In genomic region chr10:43407576-43408330, GRCh38 we compare ENCODE assay signal across 8 cellular contexts. TPM values are rescaled to one million over a fixed set of nuclear protein-coding genes. Genes with fewer than 3 reads are reported as not detected.
DNase-seq lines count a peak whose midpoint lies in the region; ATAC-seq and TF ChIP-seq lines count a peak whose summit lies in the region.

No MANE protein-coding gene starts in this region.

- peak overlapping the region; percentile 88 for H3K4me2 ChIP-seq in IMR-90 (ENCODE audit: low read depth, low read length)

- H4K20me1 ChIP-seq in IMR-90 (ENCODE audit: insufficient read depth, low read length), result peaks cover 57% of the 10 kb centered on the region

- dilution Hi-C loops in IMR-90 (cut with HindIII; ENCODE audit: low sequenced_read_pairs, unreplicated experiment), result no loop called here

- peak; percentile 46 for ATAC-seq in GM21529 (IDR thresholded peaks at IDR 0.05; ENCODE audit: unreplicated experiment)
- peak; percentile 36 for ATAC-seq in IMR-90 (ENCODE audit: low read depth)
- peak; percentile 47 for ATAC-seq in RWPE2 (ENCODE audit: low read depth)

- H2BK20ac ChIP-seq in IMR-90 (ENCODE audit: low read depth, low read length), result no peak overlapping the region

- DNase-seq in Daoy (ENCODE audit: low read depth), result peak; percentile 91
- DNase-seq in IMR-90, result peak; percentile 89
- DNase-seq in RWPE2 (ENCODE audit: low spot score), result peak; percentile 86
- DNase-seq in activated gamma-delta T cell (lab: John Stamatoyannopoulos, UW), result peak; percentile 63
- DNase-seq in fibroblast of villous mesenchyme (ENCODE audit: low read depth), result peak; percentile 95
- DNase-seq in stromal cell of bone marrow (ENCODE audit: low read depth), result peak; percentile 84

- peaks cover 4 to 23% of the 10 kb centered on the region in 2 experiments; a peak in 2 of 4 replicates for H3K79me1 ChIP-seq in IMR-90 (ENCODE audit: low read depth in 1 of 2, low read length in 2 of 2)

- H4K5ac ChIP-seq in IMR-90 (ENCODE audit: low read depth, low read length), result no peak overlapping the region

- no peaks in the 10 kb centered on the region for H3K27me3 ChIP-seq in IMR-90 (ENCODE audit: control insufficient read depth, insufficient read depth, low read length)
- no peaks in the 10 kb centered on the region for H3K27me3 ChIP-seq in RWPE2 (ENCODE audit: insufficient read depth, poor library complexity, severe bottlenecking)
- no peaks in the 10 kb centered on the region for H3K27me3 ChIP-seq in neuron (ENCODE audit: insufficient read depth, low read length)

- in situ Hi-C loops in IMR-90 (cut with MboI; ENCODE audit: low sequenced_read_pairs), result loop anchor here (25.0 kb wide), 1 partner anchor 1580 kb away; the partner anchor contains the start of gene DEPP1

- peak overlapping the region; percentile 79 for H2BK5ac ChIP-seq in IMR-90 (ENCODE audit: low read depth, low read length, poor library complexity, severe bottlenecking)

- H2BK120ac ChIP-seq in IMR-90 (ENCODE audit: low read depth, low read length), result no peak overlapping the region

- TF ChIP-seq RAD21 in IMR-90 (IDR thresholded peaks at IDR 0.05; ENCODE audit: low read length), result no peak

- WGBS in IMR-90 (ENCODE audit: extremely low coverage in 2 of 2, insufficient read length in 1 of 2), 2 experiments, result 0% methylated on average over 24 of the region's 56 CpGs; no CpG with 5 or more reads in 1 of the 2 experiments

- peak overlapping the region; percentile 97 for H3K56ac ChIP-seq in IMR-90 (ENCODE audit: extremely low read depth, insufficient read depth, low read length)

- H3K27ac ChIP-seq in IMR-90 (ENCODE audit: insufficient read depth, low read length) (peak overlapping the region; percentile 96), RWPE2 (ENCODE audit: poor library complexity, severe bottlenecking) (peak overlapping the region; percentile 91)

- peak overlapping the region; percentile 71 for H3K23ac ChIP-seq in IMR-90 (ENCODE audit: low read depth, low read length)

- H2AK9ac ChIP-seq in IMR-90 (replicated peaks; ENCODE audit: low read depth, low read length, poor library complexity), result peak overlapping the region; percentile 97

- no TSS peak for BruUV-seq in IMR-90 (replicated peaks; lab: Mats Ljungman, UMichigan)

- H2AK5ac ChIP-seq in IMR-90 (ENCODE audit: low read depth, low read length), result peak overlapping the region; percentile 85

- peak; percentile 94 for TF ChIP-seq POLR2A in IMR-90 (IDR thresholded peaks at IDR 0.05; ENCODE audit: low read depth, low read length)

- peak overlapping the region; percentile 94 for H3K9ac ChIP-seq in IMR-90 (ENCODE audit: low read depth, low read length)

- no peak overlapping the region for H2BK15ac ChIP-seq in IMR-90 (ENCODE audit: low read depth, low read length)

- H3K4ac ChIP-seq in IMR-90 (ENCODE audit: low read depth, low read length), result peak overlapping the region; percentile 84

- H3K18ac ChIP-seq in IMR-90 (ENCODE audit: low read depth, low read length), result peak overlapping the region; percentile 68; the same call in 1 of the 2 replicates

- H4K8ac ChIP-seq in IMR-90 (ENCODE audit: low read depth in 2 of 2, low read length in 2 of 2), result peak overlapping the region; percentile 44 to 91; a peak in 3 of 4 replicates

- H3K9me1 ChIP-seq in IMR-90 (ENCODE audit: insufficient read depth, low read length), result no peaks in the 10 kb centered on the region; the same call in 1 of the 2 replicates

- CTCF ChIA-PET in IMR-90 (lab: Yijun Ruan, JAX), result no interaction called here

- TF ChIP-seq CTCF in IMR-90 (conservative IDR thresholded peaks at IDR 0.05; ENCODE audit: low read depth, low read length), result peak; percentile 43
- TF ChIP-seq CTCF in RWPE2 (IDR thresholded peaks at IDR 0.05; ENCODE audit: poor library complexity, severe bottlenecking), result peak; percentile 33
- peak; percentile 58 for TF ChIP-seq CTCF in fibroblast of villous mesenchyme (IDR thresholded peaks at IDR 0.05; ENCODE audit: insufficient read depth, low read depth, low read length)

- peak overlapping the region; percentile 62 for H3K14ac ChIP-seq in IMR-90 (replicated peaks; ENCODE audit: low read depth, low read length)

- H3K36me3 ChIP-seq in IMR-90 (ENCODE audit: control insufficient read depth, insufficient read depth, low read length), result 0 out of 2 replicates have a peak, but pooled peaks cover 2% of the 10 kb centered on the region
- peaks cover 41% of the 10 kb centered on the region for H3K36me3 ChIP-seq in RWPE2 (ENCODE audit: low read depth)
- H3K36me3 ChIP-seq in neuron (ENCODE audit: insufficient read depth, low read length), result peaks cover 4% of the 10 kb centered on the region

- peak overlapping the region; percentile 79 for H4K91ac ChIP-seq in IMR-90 (ENCODE audit: insufficient read depth, low read depth, low read length)

- peak overlapping the region; percentile 82 for H3K4me3 ChIP-seq in IMR-90 (ENCODE audit: insufficient read depth, low read depth, low read length)
- H3K4me3 ChIP-seq in RWPE2 (ENCODE audit: severe bottlenecking), result peak overlapping the region; percentile 46
- peak overlapping the region; percentile 83 for H3K4me3 ChIP-seq in fibroblast of villous mesenchyme (ENCODE audit: low read depth, low read length)
- H3K4me3 ChIP-seq in neuron (ENCODE audit: low read length), result peak overlapping the region; percentile 96

- intact Hi-C loops in IMR-90 (cut with micrococcal nuclease), result loop anchor here (5.0 kb wide), 1 partner anchor 270 kb away; the partner anchor contains the start of gene CSGALNACT2

- H3K9me3 ChIP-seq in IMR-90 (ENCODE audit: control insufficient read depth, insufficient read depth, low read length), result no peaks in the 10 kb centered on the region
- no peaks in the 10 kb centered on the region for H3K9me3 ChIP-seq in RWPE2 (ENCODE audit: severe bottlenecking)
- H3K9me3 ChIP-seq in neuron (ENCODE audit: low read length), result peaks cover 4% of the 10 kb centered on the region

- H3K4me1 ChIP-seq in IMR-90 (ENCODE audit: control insufficient read depth, insufficient read depth, low read length), result peaks cover 2% of the 10 kb centered on the region; the same call in 1 of the 2 replicates
- H3K4me1 ChIP-seq in RWPE2 (ENCODE audit: insufficient read depth, poor library complexity, severe bottlenecking), result peaks cover 25% of the 10 kb centered on the region
- peaks cover 7% of the 10 kb centered on the region for H3K4me1 ChIP-seq in neuron (ENCODE audit: insufficient read depth, low read length)

- POLR2A ChIA-PET in IMR-90 (lab: Charles Lee; ENCODE audit: unreplicated experiment), result interaction anchor here (0.6 kb wide), 1 partner anchor 39 kb away, joined by 4 read pairs; no protein-coding TSS in a partner anchor

- peak overlapping the region; percentile 84 for H2AFZ ChIP-seq in IMR-90 (replicated peaks; ENCODE audit: low read length, poor library complexity)
- peak overlapping the region; percentile 87 for H2AFZ ChIP-seq in neuron (ENCODE audit: low read depth, low read length)

TF ChIP-seq in IMR-90, 13 proteins besides CTCF, POLR2A, EP300 and RAD21:
- TF ChIP-seq NFE2L2 (IDR thresholded peaks at IDR 0.05; ENCODE audit: low read depth, low read length) (no peak), ELK1 (IDR thresholded peaks at IDR 0.05; ENCODE audit: borderline replicate concordance, low read depth, low read length) (no peak), RFX5 (IDR thresholded peaks at IDR 0.05; ENCODE audit: low read depth, low read length) (no peak), BHLHE40 (IDR thresholded peaks at IDR 0.05; ENCODE audit: low read depth, low read length) (peak; percentile 93), CEBPB (IDR thresholded peaks at IDR 0.05; ENCODE audit: low read depth, low read length) (peak; percentile 99), SMC3 (IDR thresholded peaks at IDR 0.05; ENCODE audit: low read depth, low read length) (peak; percentile 25; the same call in 1 of the 2 replicates), USF2 (IDR thresholded peaks at IDR 0.05; ENCODE audit: low read depth, low read length) (peak; percentile 87), CHD1 (IDR thresholded peaks at IDR 0.05; ENCODE audit: low read depth, low read length) (peak; percentile 12), MXI1 (IDR thresholded peaks at IDR 0.05; ENCODE audit: borderline replicate concordance, low read depth, low read length) (peak; percentile 94)

RNA-seq across cellular contexts. Expression of gene HNRNPF, which starts 1.2 kb away (rescaled TPM):
- total RNA-seq in Daoy (2014; rRNA removed; shearing (Covaris generic)), result 137 and 148 TPM in 2 replicates
- total RNA-seq in IMR-90 (2012; rRNA removed) (207 and 276 TPM in 2 replicates), fibroblast of villous mesenchyme (152 and 203 TPM in 2 replicates)
- 147 and 169 TPM in 2 replicates for polyA plus RNA-seq in IMR-90 (2012; rRNA removed)
- polyA plus RNA-seq in IMR-90 (2012; cell fraction: cytosol; rRNA removed), result 75.0 and 90.4 TPM in 2 replicates
- 58.9 and 93.6 TPM in 2 replicates for polyA plus RNA-seq in IMR-90 (2012; cell fraction: nucleus; rRNA removed; ENCODE audit: low replicate concordance)

RNA-seq across cellular contexts. Expression of gene ZNF487, which starts 29.2 kb away (rescaled TPM):
- 1.0 and 1.8 TPM in 2 replicates for total RNA-seq in Daoy (2014; rRNA removed; shearing (Covaris generic))
- 2.5 and 2.7 TPM in 2 replicates for total RNA-seq in IMR-90 (2012; rRNA removed)
- 1.7 TPM in 2 replicates for polyA plus RNA-seq in IMR-90 (2012; rRNA removed)
- polyA plus RNA-seq in IMR-90 (2012; cell fraction: cytosol; rRNA removed), result 1.0 and 2.7 TPM in 2 replicates
- polyA plus RNA-seq in IMR-90 (2012; cell fraction: nucleus; rRNA removed; ENCODE audit: low replicate concordance), result 0.98 and 2.6 TPM in 2 replicates
- total RNA-seq in fibroblast of villous mesenchyme, result 2.6 TPM in 2 replicates

RNA-seq across cellular contexts. Expression of gene FXYD4, which starts 36.3 kb away (rescaled TPM):
- total RNA-seq in Daoy (2014; rRNA removed; shearing (Covaris generic)), result not detected in 2 replicates
- total RNA-seq in IMR-90 (2012; rRNA removed) (not detected in 2 replicates), fibroblast of villous mesenchyme (not detected in 2 replicates)
- polyA plus RNA-seq in IMR-90 (2012; rRNA removed), result not detected in 2 replicates
- polyA plus RNA-seq in IMR-90 (2012; cell fraction: cytosol; rRNA removed), result not detected in 2 replicates
- polyA plus RNA-seq in IMR-90 (2012; cell fraction: nucleus; rRNA removed; ENCODE audit: low replicate concordance), result not detected in 2 replicates

Comparison
In these comparisons a context has a peak if more than half of its experiments do, and no peak if none do; other contexts are left out.
1. Peak in every context shown above with its lines: DNase-seq, ATAC-seq, H3K4me3 ChIP-seq and H3K27ac ChIP-seq.
2. H3K4me3 ChIP-seq: peak in every context shown above with its lines; median percentile 96 in neuron; 83 in fibroblast of villous mesenchyme; 82 in IMR-90; 46 in RWPE2.